Comparison of ENCODE assay signal across 14 cellular contexts in genomic region chr15:66943456-66944095, GRCh38.
DNase-seq lines count a peak whose midpoint lies in the region; TF ChIP-seq lines count a peak whose summit lies in the region.
"Had no signal": no experiment of that assay in that cellular context is flagged by ENCODE, and none has a peak within 500 bp of the region (broad histone marks: within the 10 kb centered on the region; RNA-seq: fewer than 3 reads in every experiment).

No MANE protein-coding gene starts in this region.

- peak overlapping the region; percentile 80 for H3K27ac Mint-ChIP-seq in dendritic cell treated with granulocyte-macrophage colony-stimulating factor and Interleukin-4, amounts not matched to agents 40 ng/mL and 50 ng/mL, for 4 days
- H3K27ac Mint-ChIP-seq: HFFc6, T-helper 17 cell had no signal

- no peak for TF ChIP-seq EP300 in transverse colon (IDR thresholded peaks at IDR 0.05; ENCODE audit: low read depth)

- H3K27me3 Mint-ChIP-seq in dendritic cell treated with granulocyte-macrophage colony-stimulating factor and Interleukin-4, amounts not matched to agents 40 ng/mL and 50 ng/mL, for 4 days: peaks cover 20% of the 10 kb centered on the region

- H3K4me3 Mint-ChIP-seq in dendritic cell treated with granulocyte-macrophage colony-stimulating factor and Interleukin-4, amounts not matched to agents 40 ng/mL and 50 ng/mL, for 4 days: no peak overlapping the region
- H3K4me3 Mint-ChIP-seq: HFFc6, T-helper 17 cell had no signal

- peak; percentile 45 for DNase-seq in NCI-H82 (lab: John Stamatoyannopoulos, UW)
- no peak for DNase-seq in NCI-H82 treated with DMSO at 0.1 percent for 48 hours (lab: John Stamatoyannopoulos, UW; ENCODE audit: unreplicated experiment)
- peak; percentile 44 for DNase-seq in NCI-H345 treated with DMSO at 0.1 percent for 48 hours (lab: John Stamatoyannopoulos, UW; ENCODE audit: unreplicated experiment)
- peak; percentile 62 for DNase-seq in transverse colon
- no peak for DNase-seq in activated naive CD4-positive, alpha-beta T cell treated with anti-CD3 and anti-CD28 coated beads, Interleukin-2, amount 50 U/mL, for 16 hours
- DNase-seq in KG1 (lab: John Stamatoyannopoulos, UW): no peak
- no peak for DNase-seq in brain microvascular endothelial cell
- DNase-seq: ACHN, amniotic stem cell, HFFc6, NCI-H1048, T-helper 17 cell had no signal

- H3K9me3 Mint-ChIP-seq in dendritic cell treated with granulocyte-macrophage colony-stimulating factor and Interleukin-4, amounts not matched to agents 40 ng/mL and 50 ng/mL, for 4 days: no peaks in the 10 kb centered on the region
- H3K9me3 Mint-ChIP-seq: HFFc6 had no signal

- H3K4me1 Mint-ChIP-seq in dendritic cell treated with granulocyte-macrophage colony-stimulating factor and Interleukin-4, amounts not matched to agents 40 ng/mL and 50 ng/mL, for 4 days (ENCODE audit: low read depth): peaks cover 77% of the 10 kb centered on the region

- H3K9me3 ChIP-seq in transverse colon: no peaks in the 10 kb centered on the region
- H3K9me3 ChIP-seq: vagina had no signal

- WGBS in transverse colon (ENCODE audit: low coverage in 1 of 2), 2 donors: 20 to 52% methylated on average over 1 to 10 of the region's 10 CpGs

- in situ Hi-C loops in transverse colon (cut with MboI; ENCODE audit: low pct_ligation_motif_present in 1 of 4, low pct_unique_long_range_greater_than_20kb in 1 of 4, low sequenced_read_pairs in 3 of 4) (loop anchor here in 3 of 4 donors (10.0 to 25.0 kb wide), 4 partner anchors 351 to 894 kb away; partner anchors contain the start of genes RNU6-1 (in 1 of the 3) and SKOR1 (in 1 of the 3)), brain microvascular endothelial cell (cut with HindIII; ENCODE audit: low pct_ligation_motif_present, low sequenced_read_pairs) (no loop called here)

- H3K27me3 ChIP-seq in transverse colon (no peaks in the 10 kb centered on the region), brain microvascular endothelial cell (replicated peaks) (no peaks in the 10 kb centered on the region)
- H3K27me3 ChIP-seq: vagina had no signal

- H3K36me3 ChIP-seq in transverse colon: no peaks in the 10 kb centered on the region
- H3K36me3 ChIP-seq in brain microvascular endothelial cell (replicated peaks): no peaks in the 10 kb centered on the region
- H3K36me3 ChIP-seq: vagina had no signal

- peaks cover 0 to 15% (median 0%) of the 10 kb centered on the region in 4 donors for H3K4me1 ChIP-seq in transverse colon
- H3K4me1 ChIP-seq: vagina had no signal

- TF ChIP-seq POLR2A in transverse colon (IDR thresholded peaks at IDR 0.05): no peak

- no peak overlapping the region for H3K27ac ChIP-seq in transverse colon
- no peak overlapping the region for H3K27ac ChIP-seq in brain microvascular endothelial cell
- H3K27ac ChIP-seq: vagina had no signal

- intact Hi-C loops in dendritic cell treated with granulocyte-macrophage colony-stimulating factor and Interleukin-4, amounts not matched to agents 40 ng/mL and 50 ng/mL, for 4 days (cut with micrococcal nuclease): loop anchor here (5.0 to 10.0 kb wide), 3 partner anchors 36 to 891 kb away; no protein-coding TSS in a partner anchor
- intact Hi-C loops in transverse colon (cut with DNase I; ENCODE audit: low total_unique reads): no loop called here

- no peaks in the 10 kb centered on the region for H3K36me3 Mint-ChIP-seq in dendritic cell treated with granulocyte-macrophage colony-stimulating factor and Interleukin-4, amounts not matched to agents 40 ng/mL and 50 ng/mL, for 4 days (ENCODE audit: low read depth)

- TF ChIP-seq CTCF in transverse colon (IDR thresholded peaks at IDR 0.05) (no peak), brain microvascular endothelial cell (IDR thresholded peaks at IDR 0.05; ENCODE audit: low read depth, low read length, missing control alignments) (no peak)

- no peak overlapping the region for H3K4me3 ChIP-seq in transverse colon
- H3K4me3 ChIP-seq in brain microvascular endothelial cell (ENCODE audit: low read depth, low read length): no peak overlapping the region
- H3K4me3 ChIP-seq: vagina had no signal

Comparison
In these comparisons a context has a peak if more than half of its experiments do, and no peak if none do; other contexts are left out.
1. DNase-seq: peak in NCI-H82 (single experiment), NCI-H345 treated with DMSO at 0.1 percent for 48 hours (single experiment) and transverse colon (single experiment); none in NCI-H82 treated with DMSO at 0.1 percent for 48 hours (single experiment), activated naive CD4-positive, alpha-beta T cell treated with anti-CD3 and anti-CD28 coated beads, Interleukin-2, amount 50 U/mL, for 16 hours (single experiment), KG1 (single experiment) and brain microvascular endothelial cell (single experiment).